Comparison of ENCODE assay signal across 8 cellular contexts in the genomic region with DNA sequence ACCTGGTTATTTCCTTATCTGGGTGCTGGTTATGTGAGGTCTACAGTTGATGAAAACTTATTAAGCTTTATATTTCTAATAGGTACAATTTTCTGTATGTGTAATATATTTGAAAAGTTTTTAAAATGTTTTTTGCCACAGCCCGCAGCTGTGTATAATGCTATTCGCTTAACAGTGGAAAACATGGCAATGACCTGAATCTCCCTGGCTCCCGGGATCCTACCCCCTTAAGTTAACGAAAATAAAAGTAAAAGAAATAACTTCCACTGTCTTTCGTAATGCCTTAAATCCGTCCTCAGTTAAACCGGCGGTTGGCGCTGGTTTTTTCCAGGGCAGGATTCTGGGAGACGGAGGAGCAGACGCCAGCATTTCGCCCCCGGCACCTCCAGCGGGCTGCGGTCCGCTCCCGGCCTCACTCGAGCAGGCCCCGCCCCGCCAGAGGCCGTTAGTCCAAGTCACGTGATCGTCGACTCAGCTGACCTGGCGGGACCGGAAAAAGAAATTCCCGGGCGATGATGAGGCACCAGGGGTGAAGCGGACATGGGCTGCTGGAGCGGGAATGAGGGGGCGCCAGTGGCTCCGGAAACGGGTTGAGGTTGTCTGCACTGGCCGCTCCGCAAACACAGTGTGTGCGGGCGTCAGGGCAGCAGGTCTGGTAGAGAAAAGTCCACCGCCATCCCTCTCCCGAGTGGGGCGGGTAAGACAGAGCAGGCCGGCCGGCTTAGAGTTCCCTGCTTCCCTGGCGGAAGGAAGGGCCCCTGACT. TPM values are rescaled to one million over a fixed set of nuclear protein-coding genes. Genes with fewer than 3 reads are reported as not detected.
A peak's percentile ranks its signal among the peaks of the same experiment; 100 is the strongest.
DNase-seq lines count a peak whose midpoint lies in the region; ATAC-seq, FAIRE-seq and TF ChIP-seq lines count a peak whose summit lies in the region.
"Not testable (repeated sequence)": the region's sequence is repeated elsewhere in the genome, so short reads cannot be mapped to it uniquely, and the experiment has no call there.

No MANE protein-coding gene starts in this region.

- H3K9me3 ChIP-seq in A549; WERI-Rb-1 (ENCODE audit: severe bottlenecking): not testable (repeated sequence)

- FAIRE-seq in A549 (lab: Jason Lieb, UNC) = not testable (repeated sequence)

- TF ChIP-seq RAD21 in A549 (conservative IDR thresholded peaks at IDR 0.05 in 1 of 2, IDR thresholded peaks at IDR 0.05 in 1 of 2) = not testable (repeated sequence)

- H3K4me3 ChIP-seq in A549 (peak overlapping the region; percentile 32; the same call in 2 of the 3 replicates), WERI-Rb-1 (ENCODE audit: low read depth, low read length) (peak overlapping the region; percentile 44), fibroblast of villous mesenchyme (ENCODE audit: low read depth, low read length) (peak overlapping the region; percentile 49)

- not testable (repeated sequence) for H3K27ac Mint-ChIP-seq in activated naive CD8-positive, alpha-beta T cell treated with anti-CD3 and anti-CD28 coated beads, Interleukin-2, amount 50 U/mL, for 24 hours; mesothelial cell of epicardium

- CTCF ChIA-PET in A549 (lab: Yijun Ruan, JAX) = not testable (repeated sequence)

- TF ChIP-seq POLR2A in A549 (IDR thresholded peaks at IDR 0.05; ENCODE audit: low read length) = not testable (repeated sequence)

- H3K4me1 ChIP-seq in A549 = not testable (repeated sequence)

- not testable (repeated sequence) for H3K36me3 ChIP-seq in WERI-Rb-1

- not testable (repeated sequence) for H3K9me3 Mint-ChIP-seq in activated naive CD8-positive, alpha-beta T cell treated with anti-CD3 and anti-CD28 coated beads, Interleukin-2, amount 50 U/mL, for 24 hours; mesothelial cell of epicardium

- TF ChIP-seq CTCF in A549 (IDR thresholded peaks at IDR 0.05); WERI-Rb-1 (IDR thresholded peaks at IDR 0.05; ENCODE audit: low read depth, low read length); fibroblast of villous mesenchyme (IDR thresholded peaks at IDR 0.05; ENCODE audit: insufficient read depth, low read depth, low read length); mesothelial cell of epicardium (IDR thresholded peaks at IDR 0.05; ENCODE audit: unreplicated experiment): not testable (repeated sequence)

- not testable (repeated sequence) for H3K27me3 ChIP-seq in WERI-Rb-1 (ENCODE audit: insufficient read depth, low read depth, severe bottlenecking)

- not testable (repeated sequence) for H3K27me3 Mint-ChIP-seq in activated naive CD8-positive, alpha-beta T cell treated with anti-CD3 and anti-CD28 coated beads, Interleukin-2, amount 50 U/mL, for 24 hours; mesothelial cell of epicardium (ENCODE audit: low read depth)

- H3K27ac ChIP-seq in A549 = peak overlapping the region; percentile 56 to 82; a peak in 5 of 6 replicates
- not testable (repeated sequence) for H3K27ac ChIP-seq in WERI-Rb-1

- POLR2A ChIA-PET in A549 (lab: Yijun Ruan, JAX) = not testable (repeated sequence)

- peak overlapping the region; percentile 51 for H3K4me3 Mint-ChIP-seq in activated naive CD8-positive, alpha-beta T cell treated with anti-CD3 and anti-CD28 coated beads, Interleukin-2, amount 50 U/mL, for 24 hours
- H3K4me3 Mint-ChIP-seq in mesothelial cell of epicardium = peak overlapping the region; percentile 15

- peak overlapping the region; percentile 58; the same call in 2 of the 3 replicates for H3K4me2 ChIP-seq in A549

- WGBS in A549 (ENCODE audit: missing lambda C conversion rate) = 52% methylated on average over 6 of the region's 43 CpGs

- ATAC-seq in A549 = peak; percentile 87 to 88
- peak; percentile 75 for ATAC-seq in GM19395 (IDR thresholded peaks at IDR 0.05; ENCODE audit: unreplicated experiment)
- ATAC-seq in activated naive CD8-positive, alpha-beta T cell treated with anti-CD3 and anti-CD28 coated beads, Interleukin-2, amount 50 U/mL, for 24 hours = peak; percentile 45

- DNase-seq in A549 (ENCODE audit: low read depth in 1 of 2, low spot score in 1 of 2) (peak in 1 of 2 experiments; percentile 92), HT-29 (ENCODE audit: low spot score) (peak; percentile 66), WERI-Rb-1 (peak; percentile 78), fibroblast of villous mesenchyme (ENCODE audit: low read depth) (peak; percentile 80), mesothelial cell of epicardium (ENCODE audit: low spot score in 2 of 2, unreplicated experiment in 2 of 2) (peak; percentile 53 to 79)
- DNase-seq in activated naive CD8-positive, alpha-beta T cell treated with anti-CD3 and anti-CD28 coated beads, Interleukin-2, amount 50 U/mL, for 24 hours = peak; percentile 67
- peak; percentile 39 to 43 for DNase-seq in stimulated activated CD4-positive, alpha-beta T cell treated with anti-CD3 and anti-CD28 coated beads, Interleukin-15, amount 100 ng/mL, for 48 hours (ENCODE audit: low read depth in 2 of 2)

- not testable (repeated sequence) for H3K4me1 Mint-ChIP-seq in activated naive CD8-positive, alpha-beta T cell treated with anti-CD3 and anti-CD28 coated beads, Interleukin-2, amount 50 U/mL, for 24 hours; mesothelial cell of epicardium

- H3K36me3 Mint-ChIP-seq in activated naive CD8-positive, alpha-beta T cell treated with anti-CD3 and anti-CD28 coated beads, Interleukin-2, amount 50 U/mL, for 24 hours (ENCODE audit: low read depth); mesothelial cell of epicardium: not testable (repeated sequence)

- not testable (repeated sequence) for TF ChIP-seq EP300 in A549 (IDR thresholded peaks at IDR 0.05)

TF ChIP-seq in A549, 52 proteins besides CTCF, POLR2A, EP300 and RAD21:
- TF ChIP-seq, protein P1, sequence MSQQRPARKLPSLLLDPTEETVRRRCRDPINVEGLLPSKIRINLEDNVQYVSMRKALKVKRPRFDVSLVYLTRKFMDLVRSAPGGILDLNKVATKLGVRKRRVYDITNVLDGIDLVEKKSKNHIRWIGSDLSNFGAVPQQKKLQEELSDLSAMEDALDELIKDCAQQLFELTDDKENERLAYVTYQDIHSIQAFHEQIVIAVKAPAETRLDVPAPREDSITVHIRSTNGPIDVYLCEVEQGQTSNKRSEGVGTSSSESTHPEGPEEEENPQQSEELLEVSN (IDR thresholded peaks at IDR 0.05; ENCODE audit: borderline replicate concordance, low read depth) = peak; percentile 66; the same call in 1 of the 2 replicates
- TF ChIP-seq, protein P2, sequence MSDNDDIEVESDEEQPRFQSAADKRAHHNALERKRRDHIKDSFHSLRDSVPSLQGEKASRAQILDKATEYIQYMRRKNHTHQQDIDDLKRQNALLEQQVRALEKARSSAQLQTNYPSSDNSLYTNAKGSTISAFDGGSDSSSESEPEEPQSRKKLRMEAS (IDR thresholded peaks at IDR 0.05) = peak; percentile 54

RNA-seq across cellular contexts. Expression of a gene that starts 17.8 kb away (rescaled TPM):
- not detected in 2 replicates for polyA plus RNA-seq in A549 (2011; rRNA removed)
- not detected in 2 replicates for polyA plus RNA-seq in A549 (2012; cell fraction: cytosol; rRNA removed)
- 0.04 TPM in 1 of 2 replicates, not detected in the other for polyA plus RNA-seq in A549 (2012; cell fraction: nucleus; rRNA removed)
- polyA plus RNA-seq in A549 (2017; fragmentation: RNase III; extraction: RNeasy Plus Mini Kit Qiagen cat#74134 plus additional on column Dnase treatment) = not detected in 3 replicates
- not detected in 2 replicates for polyA minus RNA-seq in A549 (2011; rRNA and poly(A)+ RNA removed)
- total RNA-seq in HT-29 (2014; rRNA removed; shearing (Covaris generic)) = not detected in 2 replicates
- not detected in 2 replicates for total RNA-seq in fibroblast of villous mesenchyme
- total RNA-seq in mesothelial cell of epicardium = 0.18 to 0.57 TPM in 2 of 3 replicates, not detected in the other

RNA-seq across cellular contexts. Expression of a gene that starts 49.3 kb away (rescaled TPM):
- not detected in 2 replicates for polyA plus RNA-seq in A549 (2011; rRNA removed)
- 0.04 TPM in 1 of 2 replicates, not detected in the other for polyA plus RNA-seq in A549 (2012; cell fraction: cytosol; rRNA removed)
- not detected in 2 replicates for polyA plus RNA-seq in A549 (2012; cell fraction: nucleus; rRNA removed)
- not detected in 3 replicates for polyA plus RNA-seq in A549 (2017; fragmentation: RNase III; extraction: RNeasy Plus Mini Kit Qiagen cat#74134 plus additional on column Dnase treatment)
- 0.24 TPM in 1 of 2 replicates, not detected in the other for polyA minus RNA-seq in A549 (2011; rRNA and poly(A)+ RNA removed)
- total RNA-seq in HT-29 (2014; rRNA removed; shearing (Covaris generic)) = 1.0 TPM in 1 of 2 replicates, not detected in the other
- total RNA-seq in fibroblast of villous mesenchyme = 0.32 and 0.43 TPM in 2 replicates
- total RNA-seq in mesothelial cell of epicardium = not detected in 3 replicates

RNA-seq across cellular contexts. Expression of a gene that starts 49.3 kb away (rescaled TPM):
- polyA plus RNA-seq in A549 (2011; rRNA removed) = 40.4 and 43.3 TPM in 2 replicates
- polyA plus RNA-seq in A549 (2012; cell fraction: cytosol; rRNA removed) = 13.8 and 16.9 TPM in 2 replicates
- polyA plus RNA-seq in A549 (2012; cell fraction: nucleus; rRNA removed) = 16.4 and 27.5 TPM in 2 replicates
- polyA plus RNA-seq in A549 (2017; fragmentation: RNase III; extraction: RNeasy Plus Mini Kit Qiagen cat#74134 plus additional on column Dnase treatment) = 22.4 to 25.4 TPM (median 22.6 TPM) in 3 replicates
- polyA minus RNA-seq in A549 (2011; rRNA and poly(A)+ RNA removed) = 27.6 and 33.7 TPM in 2 replicates
- 13.5 and 14.2 TPM in 2 replicates for total RNA-seq in HT-29 (2014; rRNA removed; shearing (Covaris generic))
- total RNA-seq in fibroblast of villous mesenchyme = 19.4 and 22.9 TPM in 2 replicates
- total RNA-seq in mesothelial cell of epicardium = 27.8 to 33.5 TPM (median 32.9 TPM) in 3 replicates
